In genomic region chr5:143013176-143013575, GRCh38 we compare ENCODE assay signal across 2 cellular contexts.
TF ChIP-seq lines count a peak whose summit lies in the region.

No MANE protein-coding gene starts in this region.

TF ChIP-seq in IMR-90, 13 proteins besides CTCF, POLR2A, EP300 and RAD21:
- TF ChIP-seq, protein P1, sequence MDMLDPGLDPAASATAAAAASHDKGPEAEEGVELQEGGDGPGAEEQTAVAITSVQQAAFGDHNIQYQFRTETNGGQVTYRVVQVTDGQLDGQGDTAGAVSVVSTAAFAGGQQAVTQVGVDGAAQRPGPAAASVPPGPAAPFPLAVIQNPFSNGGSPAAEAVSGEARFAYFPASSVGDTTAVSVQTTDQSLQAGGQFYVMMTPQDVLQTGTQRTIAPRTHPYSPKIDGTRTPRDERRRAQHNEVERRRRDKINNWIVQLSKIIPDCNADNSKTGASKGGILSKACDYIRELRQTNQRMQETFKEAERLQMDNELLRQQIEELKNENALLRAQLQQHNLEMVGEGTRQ (IDR thresholded peaks at IDR 0.05; ENCODE audit: low read depth, low read length), result no peak
- TF ChIP-seq MAFK (IDR thresholded peaks at IDR 0.05; ENCODE audit: low read depth, low read length) (peak; percentile 63), NFE2L2 (IDR thresholded peaks at IDR 0.05; ENCODE audit: low read depth, low read length) (no peak), CHD1 (IDR thresholded peaks at IDR 0.05; ENCODE audit: low read depth, low read length) (no peak), MAZ (IDR thresholded peaks at IDR 0.05; ENCODE audit: borderline replicate concordance, low read depth, low read length) (no peak), MXI1 (IDR thresholded peaks at IDR 0.05; ENCODE audit: borderline replicate concordance, low read depth, low read length) (no peak), FOS (IDR thresholded peaks at IDR 0.05; ENCODE audit: low read depth, low read length) (no peak)
TF ChIP-seq in IMR-90: peak in this region for 1.

TF ChIP-seq in K562, 482 proteins besides CTCF, POLR2A, EP300 and RAD21:
- no peak for TF ChIP-seq U2AF2 (optimal IDR thresholded peaks at IDR 0.05; ENCODE audit: low read depth, low read length)
- no peak for TF ChIP-seq ZNF146 (CRISPR knock-in tag; IDR thresholded peaks at IDR 0.05; ENCODE audit: unreplicated experiment)
- TF ChIP-seq ZNF316 (IDR thresholded peaks at IDR 0.05), result peak; percentile 19; the same call in 1 of the 2 replicates
